In the genomic region with DNA sequence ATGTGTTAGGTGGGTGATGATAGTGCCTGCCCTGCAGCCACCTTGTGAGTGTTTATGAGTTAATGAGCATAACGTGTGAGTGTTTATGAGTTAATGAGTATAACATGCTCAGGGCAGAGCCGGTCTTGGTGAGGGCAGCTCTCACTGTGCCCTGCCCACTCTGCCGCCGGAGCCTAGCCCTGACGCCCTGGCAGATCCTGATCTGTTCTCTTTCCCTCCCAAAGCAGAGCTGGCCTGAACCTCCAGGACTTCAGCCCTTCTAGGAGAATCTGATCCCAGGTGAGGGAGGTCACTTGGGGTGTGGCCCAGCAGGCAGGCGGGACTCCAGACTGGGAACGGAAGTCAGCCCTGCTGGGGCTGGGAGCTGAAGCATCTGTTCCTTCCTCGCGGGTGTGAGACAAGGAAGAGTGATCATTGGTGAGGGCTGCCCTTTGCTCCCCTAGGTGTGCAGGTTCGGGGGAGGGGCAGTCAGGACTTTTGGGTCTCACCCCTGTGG, we compare ENCODE assay signal across 2 cellular contexts.
TF ChIP-seq lines count a peak whose summit lies in the region.

No MANE protein-coding gene starts in this region.

TF ChIP-seq in HepG2, 621 proteins besides CTCF, POLR2A, EP300 and RAD21:
- TF ChIP-seq, protein P1, sequence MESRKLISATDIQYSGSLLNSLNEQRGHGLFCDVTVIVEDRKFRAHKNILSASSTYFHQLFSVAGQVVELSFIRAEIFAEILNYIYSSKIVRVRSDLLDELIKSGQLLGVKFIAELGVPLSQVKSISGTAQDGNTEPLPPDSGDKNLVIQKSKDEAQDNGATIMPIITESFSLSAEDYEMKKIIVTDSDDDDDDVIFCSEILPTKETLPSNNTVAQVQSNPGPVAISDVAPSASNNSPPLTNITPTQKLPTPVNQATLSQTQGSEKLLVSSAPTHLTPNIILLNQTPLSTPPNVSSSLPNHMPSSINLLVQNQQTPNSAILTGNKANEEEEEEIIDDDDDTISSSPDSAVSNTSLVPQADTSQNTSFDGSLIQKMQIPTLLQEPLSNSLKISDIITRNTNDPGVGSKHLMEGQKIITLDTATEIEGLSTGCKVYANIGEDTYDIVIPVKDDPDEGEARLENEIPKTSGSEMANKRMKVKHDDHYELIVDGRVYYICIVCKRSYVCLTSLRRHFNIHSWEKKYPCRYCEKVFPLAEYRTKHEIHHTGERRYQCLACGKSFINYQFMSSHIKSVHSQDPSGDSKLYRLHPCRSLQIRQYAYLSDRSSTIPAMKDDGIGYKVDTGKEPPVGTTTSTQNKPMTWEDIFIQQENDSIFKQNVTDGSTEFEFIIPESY (CRISPR knock-in tag; IDR thresholded peaks at IDR 0.05), result peak; percentile 72
- TF ChIP-seq SATB2 (CRISPR knock-in tag; IDR thresholded peaks at IDR 0.05), result no peak

TF ChIP-seq in SK-N-SH treated with all-trans-retinoic acid at 6 μM for 48 hours, 23 proteins besides CTCF, POLR2A, EP300 and RAD21:
- TF ChIP-seq ZNF70 (CRISPR knock-in tag; IDR thresholded peaks at IDR 0.05) (no peak), ZFP30 (CRISPR knock-in tag; IDR thresholded peaks at IDR 0.05) (no peak), ARNTL (CRISPR knock-in tag; IDR thresholded peaks at IDR 0.05; ENCODE audit: borderline replicate concordance, low read depth) (no peak), ZNF8 (CRISPR knock-in tag; IDR thresholded peaks at IDR 0.05) (no peak), SNAI2 (CRISPR knock-in tag; IDR thresholded peaks at IDR 0.05) (no peak), TOX (CRISPR knock-in tag; IDR thresholded peaks at IDR 0.05; ENCODE audit: borderline replicate concordance) (no peak), BACH2 (CRISPR knock-in tag; IDR thresholded peaks at IDR 0.05; ENCODE audit: borderline replicate concordance) (no peak)
- TF ChIP-seq, protein P2, sequence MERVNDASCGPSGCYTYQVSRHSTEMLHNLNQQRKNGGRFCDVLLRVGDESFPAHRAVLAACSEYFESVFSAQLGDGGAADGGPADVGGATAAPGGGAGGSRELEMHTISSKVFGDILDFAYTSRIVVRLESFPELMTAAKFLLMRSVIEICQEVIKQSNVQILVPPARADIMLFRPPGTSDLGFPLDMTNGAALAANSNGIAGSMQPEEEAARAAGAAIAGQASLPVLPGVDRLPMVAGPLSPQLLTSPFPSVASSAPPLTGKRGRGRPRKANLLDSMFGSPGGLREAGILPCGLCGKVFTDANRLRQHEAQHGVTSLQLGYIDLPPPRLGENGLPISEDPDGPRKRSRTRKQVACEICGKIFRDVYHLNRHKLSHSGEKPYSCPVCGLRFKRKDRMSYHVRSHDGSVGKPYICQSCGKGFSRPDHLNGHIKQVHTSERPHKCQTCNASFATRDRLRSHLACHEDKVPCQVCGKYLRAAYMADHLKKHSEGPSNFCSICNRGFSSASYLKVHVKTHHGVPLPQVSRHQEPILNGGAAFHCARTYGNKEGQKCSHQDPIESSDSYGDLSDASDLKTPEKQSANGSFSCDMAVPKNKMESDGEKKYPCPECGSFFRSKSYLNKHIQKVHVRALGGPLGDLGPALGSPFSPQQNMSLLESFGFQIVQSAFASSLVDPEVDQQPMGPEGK (CRISPR knock-in tag; IDR thresholded peaks at IDR 0.05; ENCODE audit: borderline replicate concordance), result no peak
